Comparison of ENCODE assay signal across 24 cellular contexts in the genomic region with DNA sequence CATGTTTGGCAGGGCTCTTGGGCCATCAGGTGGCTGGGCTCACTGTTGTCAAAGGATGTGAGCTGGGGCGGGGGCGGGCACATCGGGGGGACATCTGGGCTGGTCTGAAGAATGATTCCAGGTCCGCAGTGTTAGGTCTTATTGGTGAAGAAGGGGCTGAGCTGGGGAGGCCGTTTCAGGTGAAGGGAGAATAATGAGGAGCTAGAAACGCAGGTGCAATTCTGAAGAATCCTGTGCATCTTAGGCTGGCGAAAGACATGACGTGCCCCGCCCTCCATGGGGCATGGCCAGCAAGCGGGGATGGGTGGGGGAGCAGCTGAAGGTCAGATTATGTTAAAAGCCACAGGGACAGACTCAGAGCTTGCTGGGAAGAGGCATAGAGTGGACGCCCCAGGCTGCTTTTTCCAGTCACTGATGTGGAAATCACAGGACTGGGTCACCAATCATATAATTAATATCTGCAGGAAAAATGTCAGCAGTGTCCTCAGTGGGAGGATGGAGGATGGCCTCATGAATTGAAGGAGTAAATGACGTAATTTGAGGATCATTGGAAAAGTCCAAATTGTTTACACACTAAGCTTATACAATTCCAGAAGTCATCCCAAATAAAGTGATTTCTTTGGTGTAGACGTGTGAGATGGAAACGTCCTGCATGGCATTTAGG.
"Had no signal": no experiment of that assay in that cellular context is flagged by ENCODE, and none has a peak within 500 bp of the region (broad histone marks: within the 10 kb centered on the region; RNA-seq: fewer than 3 reads in every experiment).

No MANE protein-coding gene starts in this region.

- H3K27ac ChIP-seq: adrenal gland, body of pancreas, colonic mucosa, heart left ventricle, lower lobe of right lung, suprapubic skin, tibial artery had no signal

- H3K4me1 ChIP-seq: adrenal gland, body of pancreas, colonic mucosa, heart left ventricle, lower lobe of right lung, suprapubic skin, tibial artery had no signal

- H3K4me3 Mint-ChIP-seq: activated naive CD4-positive, alpha-beta T cell treated with anti-CD3 and anti-CD28 coated beads for 36 hours; activated naive CD8-positive, alpha-beta T cell treated with anti-CD3 and anti-CD28 coated beads for 36 hours; activated T-helper 1 cell treated with anti-CD3 and anti-CD28 coated beads, Interleukin-12 subunit alpha, Interleukin-12 subunit beta, Interleukin-2, Interleukin-4 antibody, amounts not matched to agents 30 ng/mL and 10 ng/mL and 1 ng/mL, durations not matched to agents 14 hours and 24 hours and 36 hours; immature natural killer cell; naive thymus-derived CD8-positive, alpha-beta T cell; stimulated activated naive B cell treated with anti-CD40 and anti-IgM and Interleukin-4, amounts not matched to agents 10 μg/mL and 1 μg/mL and 100 μg/mL, for 72 hours had no signal

- H3K4me3 ChIP-seq: adrenal gland, body of pancreas, colonic mucosa, heart left ventricle, lower lobe of right lung, suprapubic skin, tibial artery had no signal

- H3K9me3 Mint-ChIP-seq: activated naive CD4-positive, alpha-beta T cell treated with anti-CD3 and anti-CD28 coated beads for 36 hours; activated naive CD8-positive, alpha-beta T cell treated with anti-CD3 and anti-CD28 coated beads for 36 hours; activated T-helper 1 cell treated with anti-CD3 and anti-CD28 coated beads, Interleukin-12 subunit alpha, Interleukin-12 subunit beta, Interleukin-2, Interleukin-4 antibody, amounts not matched to agents 30 ng/mL and 10 ng/mL and 1 ng/mL, durations not matched to agents 14 hours and 24 hours and 36 hours; immature natural killer cell had no signal

- ATAC-seq: body of pancreas; heart left ventricle; lower lobe of right lung; naive thymus-derived CD8-positive, alpha-beta T cell; stimulated activated naive B cell treated with anti-CD40 and anti-IgM and Interleukin-4, amounts not matched to agents 10 μg/mL and 1 μg/mL and 100 μg/mL, for 72 hours had no signal

- H3K4me1 Mint-ChIP-seq: activated naive CD8-positive, alpha-beta T cell treated with anti-CD3 and anti-CD28 coated beads for 36 hours; immature natural killer cell; stimulated activated naive B cell treated with anti-CD40 and anti-IgM and Interleukin-4, amounts not matched to agents 10 μg/mL and 1 μg/mL and 100 μg/mL, for 72 hours had no signal

- DNase-seq: activated CD4-positive, alpha-beta T cell treated with anti-CD3 and anti-CD28 coated beads for 4 hours; activated CD4-positive, alpha-beta T cell treated with anti-CD3 and anti-CD28 coated beads, Interleukin-2, amount 50 U/mL, for 4 hours; activated CD4-positive, CD25-positive, alpha-beta regulatory T cell; activated naive CD4-positive, alpha-beta T cell treated with anti-CD3 and anti-CD28 coated beads for 36 hours; activated naive CD8-positive, alpha-beta T cell treated with anti-CD3 and anti-CD28 coated beads for 36 hours; aorta; body of pancreas; cerebellar nuclear complex; colonic mucosa; effector CD8-positive, alpha-beta T cell; erythroblast; hypothalamus; immature natural killer cell; lower lobe of right lung; mesenchymal stem cell; naive thymus-derived CD8-positive, alpha-beta T cell; stimulated activated CD4-positive, alpha-beta T cell treated with anti-CD3 and anti-CD28 coated beads, Interleukin-15, amount 100 ng/mL, for 24 hours; stimulated activated CD4-positive, alpha-beta T cell treated with anti-CD3 and anti-CD28 coated beads, Interleukin-2, amount 100 ng/mL, for 24 hours; stimulated activated naive B cell treated with anti-CD40 and anti-IgM and Interleukin-4, amounts not matched to agents 10 μg/mL and 1 μg/mL and 100 μg/mL, for 72 hours had no signal

- H3K27ac Mint-ChIP-seq: activated naive CD4-positive, alpha-beta T cell treated with anti-CD3 and anti-CD28 coated beads for 36 hours; activated naive CD8-positive, alpha-beta T cell treated with anti-CD3 and anti-CD28 coated beads for 36 hours; activated T-helper 1 cell treated with anti-CD3 and anti-CD28 coated beads, Interleukin-12 subunit alpha, Interleukin-12 subunit beta, Interleukin-2, Interleukin-4 antibody, amounts not matched to agents 30 ng/mL and 10 ng/mL and 1 ng/mL, durations not matched to agents 14 hours and 24 hours and 36 hours; immature natural killer cell; naive thymus-derived CD8-positive, alpha-beta T cell; stimulated activated naive B cell treated with anti-CD40 and anti-IgM and Interleukin-4, amounts not matched to agents 10 μg/mL and 1 μg/mL and 100 μg/mL, for 72 hours had no signal

- H3K36me3 ChIP-seq: adrenal gland, colonic mucosa, heart left ventricle, lower lobe of right lung, suprapubic skin, tibial artery had no signal

- H3K27me3 ChIP-seq: adrenal gland, colonic mucosa had no signal

- H3K36me3 Mint-ChIP-seq: activated naive CD8-positive, alpha-beta T cell treated with anti-CD3 and anti-CD28 coated beads for 36 hours; immature natural killer cell; naive thymus-derived CD8-positive, alpha-beta T cell; stimulated activated naive B cell treated with anti-CD40 and anti-IgM and Interleukin-4, amounts not matched to agents 10 μg/mL and 1 μg/mL and 100 μg/mL, for 72 hours had no signal

- H3K9me3 ChIP-seq: adrenal gland, body of pancreas, colonic mucosa, heart left ventricle, lower lobe of right lung, suprapubic skin, tibial artery had no signal
